Comparison of ENCODE assay signal across 9 cellular contexts in genomic region chr12:122471324-122472226, GRCh38. TPM values are rescaled to one million over a fixed set of nuclear protein-coding genes. Genes with fewer than 3 reads are reported as not detected.
A peak's percentile ranks its signal among the peaks of the same experiment; 100 is the strongest.
DNase-seq lines count a peak whose midpoint lies in the region; ATAC-seq and TF ChIP-seq lines count a peak whose summit lies in the region.
"Had no signal": no experiment of that assay in that cellular context is flagged by ENCODE, and none has a peak within 500 bp of the region (broad histone marks: within the 10 kb centered on the region; RNA-seq: fewer than 3 reads in every experiment).

No MANE protein-coding gene starts in this region.

- H3K79me2 ChIP-seq in Loucy (ENCODE audit: insufficient read depth, low read length), result no peaks in the 10 kb centered on the region

- no peaks in the 10 kb centered on the region for H3K9me2 ChIP-seq in Loucy (replicated peaks; ENCODE audit: low read depth, low read length)

- H3K9ac ChIP-seq in Loucy (ENCODE audit: low read depth, low read length, poor library complexity, severe bottlenecking) (no peak overlapping the region), endodermal cell (ENCODE audit: extremely low read depth, low read length, poor library complexity, severe bottlenecking) (peak overlapping the region; percentile 8), muscle layer of colon (ENCODE audit: low read length) (peak overlapping the region; percentile 42)

- peak; percentile 83 for TF ChIP-seq CTCF in Loucy (conservative IDR thresholded peaks at IDR 0.05; ENCODE audit: low read length)
- peak; percentile 95 for TF ChIP-seq CTCF in endodermal cell (conservative IDR thresholded peaks at IDR 0.05)

- peaks cover 37% of the 10 kb centered on the region for H3K36me3 Mint-ChIP-seq in endodermal cell (ENCODE audit: low read depth)

- WGBS in endodermal cell (ENCODE audit: insufficient coverage in 1 of 2, insufficient read length in 1 of 2), 2 experiments, result 77 to 97% methylated on average over 2 of the region's 3 CpGs

- no peak overlapping the region for H3K27ac Mint-ChIP-seq in endodermal cell
- H3K27ac Mint-ChIP-seq: activated naive CD4-positive, alpha-beta T cell treated with anti-CD3 and anti-CD28 coated beads, Interleukin-2, amount 50 U/mL, for 24 hours had no signal

- no peaks in the 10 kb centered on the region for H4K20me1 ChIP-seq in Loucy (ENCODE audit: insufficient read depth, low read length, poor library complexity, severe bottlenecking)

- H3K4me2 ChIP-seq in Loucy (ENCODE audit: low read depth, low read length, poor library complexity, severe bottlenecking), result no peak overlapping the region

- H3K4me3 ChIP-seq in Loucy (ENCODE audit: low read length, poor library complexity, severe bottlenecking), result no peak overlapping the region
- H3K4me3 ChIP-seq in endodermal cell (ENCODE audit: low read length), result no peak overlapping the region
- H3K4me3 ChIP-seq in muscle layer of colon (ENCODE audit: low read depth in 1 of 2, low read length in 2 of 2), result peak overlapping the region in 1 of 2 donors; percentile 28

- ATAC-seq in HG02642 (IDR thresholded peaks at IDR 0.05; ENCODE audit: poor library complexity, unreplicated experiment) (no peak), GM19035 (IDR thresholded peaks at IDR 0.05; ENCODE audit: unreplicated experiment) (no peak)

- H3K9me3 ChIP-seq in Loucy (ENCODE audit: insufficient read depth, low read depth, low read length) (no peaks in the 10 kb centered on the region), endodermal cell (ENCODE audit: control insufficient read depth, low read length) (no peaks in the 10 kb centered on the region), muscle layer of colon (ENCODE audit: low read length) (no peaks in the 10 kb centered on the region)

- no peaks in the 10 kb centered on the region for H3F3A ChIP-seq in Loucy (ENCODE audit: low read depth)

- H2AFZ ChIP-seq in Loucy (ENCODE audit: low read length), result no peak overlapping the region

- H3K27me3 ChIP-seq in Loucy (ENCODE audit: insufficient read depth, low read length, poor library complexity, severe bottlenecking) (no peaks in the 10 kb centered on the region), endodermal cell (ENCODE audit: control insufficient read depth, insufficient read depth, low read length, poor library complexity, severe bottlenecking) (no peaks in the 10 kb centered on the region), muscle layer of colon (ENCODE audit: control insufficient read depth in 1 of 2, insufficient read depth in 2 of 2, low read length in 2 of 2) (no peaks in the 10 kb centered on the region)

- peaks cover 3% of the 10 kb centered on the region for H3K4me1 ChIP-seq in Loucy (ENCODE audit: insufficient read depth, low read length, poor library complexity, severe bottlenecking)
- H3K4me1 ChIP-seq in endodermal cell (ENCODE audit: control insufficient read depth, insufficient read depth, low read length), result peaks cover 3% of the 10 kb centered on the region
- peaks cover 6% of the 10 kb centered on the region for H3K4me1 ChIP-seq in muscle layer of colon (ENCODE audit: insufficient read depth, low read length)

- H3K9me3 Mint-ChIP-seq in endodermal cell, result peaks cover 2% of the 10 kb centered on the region
- H3K9me3 Mint-ChIP-seq: activated naive CD4-positive, alpha-beta T cell treated with anti-CD3 and anti-CD28 coated beads, Interleukin-2, amount 50 U/mL, for 24 hours had no signal

- H3K36me3 ChIP-seq in Loucy (ENCODE audit: insufficient read depth, low read length) (peaks cover 40% of the 10 kb centered on the region; the same call in 1 of the 2 replicates), endodermal cell (ENCODE audit: control insufficient read depth, insufficient read depth, low read length) (peaks cover 37% of the 10 kb centered on the region), muscle layer of colon (ENCODE audit: insufficient read depth, low read length) (peaks cover 32% of the 10 kb centered on the region)

- DNase-seq in SIG-M5 treated with dmso at 0.1 percent for 504 hours (lab: John Stamatoyannopoulos, UW; ENCODE audit: unreplicated experiment), result peak; percentile 77
- no peak for DNase-seq in SIG-M5 (lab: John Stamatoyannopoulos, UW)
- DNase-seq in RPMI7951 (ENCODE audit: low read depth), result peak; percentile 57
- DNase-seq in endodermal cell, result no peak

- peaks cover 6% of the 10 kb centered on the region for H3K4me1 Mint-ChIP-seq in endodermal cell

- H3K4me3 Mint-ChIP-seq in endodermal cell, result no peak overlapping the region
- H3K4me3 Mint-ChIP-seq: activated naive CD4-positive, alpha-beta T cell treated with anti-CD3 and anti-CD28 coated beads, Interleukin-2, amount 50 U/mL, for 24 hours had no signal

- no peak overlapping the region for H3K27ac ChIP-seq in endodermal cell (ENCODE audit: low read depth, low read length)
- H3K27ac ChIP-seq in muscle layer of colon (ENCODE audit: low read depth, low read length), result peak overlapping the region; percentile 58

- H3K27me3 Mint-ChIP-seq in endodermal cell (ENCODE audit: insufficient read depth), result no peaks in the 10 kb centered on the region
- H3K27me3 Mint-ChIP-seq: activated naive CD4-positive, alpha-beta T cell treated with anti-CD3 and anti-CD28 coated beads, Interleukin-2, amount 50 U/mL, for 24 hours had no signal

RNA-seq across cellular contexts. Expression of gene ZCCHC8, which starts 29.2 kb away (rescaled TPM):
- 13.8 and 16.6 TPM in 2 replicates for total RNA-seq in RPMI7951 (2014; rRNA removed; shearing (Covaris generic))
- 10 to 100 TPM; 26.2 to 26.3 TPM for total RNA-seq in endodermal cell
- polyA plus RNA-seq in endodermal cell (2013, experiment 1 of 2), result 29.1 TPM
- 27.7 TPM for polyA plus RNA-seq in endodermal cell (2013, experiment 2 of 2)

RNA-seq across cellular contexts. Expression of gene CLIP1, which starts 49.1 kb away (rescaled TPM):
- 16.9 and 23.1 TPM in 2 replicates for total RNA-seq in RPMI7951 (2014; rRNA removed; shearing (Covaris generic))
- 10 to 100 TPM; 56.5 to 65.1 TPM for total RNA-seq in endodermal cell
- polyA plus RNA-seq in endodermal cell (2013, experiment 1 of 2), result 33.3 TPM
- polyA plus RNA-seq in endodermal cell (2013, experiment 2 of 2), result 35.1 TPM

RNA-seq across cellular contexts. Expression of gene RSRC2, which starts 55.2 kb away (rescaled TPM):
- total RNA-seq in RPMI7951 (2014; rRNA removed; shearing (Covaris generic)), result 43.1 and 49.3 TPM in 2 replicates
- 100 to 1,000 TPM in 1 of 2 donors, 10 to 100 TPM in 1; 88.1 to 111 TPM for total RNA-seq in endodermal cell
- 105 TPM for polyA plus RNA-seq in endodermal cell (2013, experiment 1 of 2)
- polyA plus RNA-seq in endodermal cell (2013, experiment 2 of 2), result 99.7 TPM

RNA-seq across cellular contexts. Expression of gene KNTC1, which starts 55.5 kb away (rescaled TPM):
- total RNA-seq in RPMI7951 (2014; rRNA removed; shearing (Covaris generic)), result 45.2 and 57.9 TPM in 2 replicates
- total RNA-seq in endodermal cell, result 100 to 1,000 TPM in 1 of 2 donors, 10 to 100 TPM in 1; 86.7 to 115 TPM
- 91.5 TPM for polyA plus RNA-seq in endodermal cell (2013, experiment 1 of 2)
- 92.4 TPM for polyA plus RNA-seq in endodermal cell (2013, experiment 2 of 2)

Comparison
In these comparisons a context has a peak if more than half of its experiments do, and no peak if none do; other contexts are left out.
1. DNase-seq: peak in SIG-M5 treated with dmso at 0.1 percent for 504 hours (single experiment) and RPMI7951 (single experiment); none in SIG-M5 (single experiment) and endodermal cell (single experiment).